In genomic region chr17:27892866-27893769, GRCh38 we compare ENCODE assay signal across 8 cellular contexts. TPM values are rescaled to one million over a fixed set of nuclear protein-coding genes. Genes with fewer than 3 reads are reported as not detected.
DNase-seq lines count a peak whose midpoint lies in the region; ATAC-seq and TF ChIP-seq lines count a peak whose summit lies in the region.

Gene LYRM9, minus strand, starts transcription at chr17:27893365. Its CDS starts 10,671 bp downstream, at chr17:27882694.

- peak within 1 kb of the TSS; percentile 78 to 79 for H3K9ac ChIP-seq in colonic mucosa (ENCODE audit: low read depth in 2 of 2, low read length in 2 of 2)

- no peaks in the 10 kb centered on the region for H3K9me3 ChIP-seq in colonic mucosa

- no peaks in the 10 kb centered on the region for H3K4me1 ChIP-seq in colonic mucosa

- TF ChIP-seq CTCF in colonic mucosa (IDR thresholded peaks at IDR 0.05), result peak; percentile 74

- H3K27me3 ChIP-seq in colonic mucosa, result no peaks in the 10 kb centered on the region

- peak within 1 kb of the TSS; percentile 75 for H3K4me3 ChIP-seq in colonic mucosa

- H3K36me3 ChIP-seq in colonic mucosa, result no peaks in the 10 kb centered on the region

- peak within 1 kb of the TSS; percentile 78 for H3K27ac ChIP-seq in colonic mucosa

- DNase-seq in Ammon's horn (ENCODE audit: low spot score) (peak; percentile 93), NCI-H460 (ENCODE audit: extremely low read depth, low read depth) (peak; percentile 87), colonic mucosa (peak; percentile 92), left colon (peak; percentile 84 to 95)
- DNase-seq in activated CD4-positive, alpha-beta T cell treated with anti-CD3 and anti-CD28 coated beads for 4 hours, result peak; percentile 89 to 91
- DNase-seq in stimulated activated CD4-positive, alpha-beta T cell treated with anti-CD3 and anti-CD28 coated beads, Interleukin-1b, Interleukin-23, amount 100 ng/mL, for 48 hours, result peak; percentile 89

- ATAC-seq in GM19025 (IDR thresholded peaks at IDR 0.05; ENCODE audit: low read depth, unreplicated experiment), result peak; percentile 93
- peak; percentile 91 for ATAC-seq in HG03342 (IDR thresholded peaks at IDR 0.05; ENCODE audit: unreplicated experiment)
- peak; percentile 99 for ATAC-seq in left colon

- intact Hi-C loops in colonic mucosa (cut with DNase I), result loop anchor here (5.0 to 10.0 kb wide), 2 partner anchors 322 to 359 kb away; no protein-coding TSS in a partner anchor
- intact Hi-C loops in left colon (cut with DNase I, micrococcal nuclease), result loop anchor here in 1 of 2 donors (10.0 kb wide), 1 partner anchor 162 kb away; no protein-coding TSS in a partner anchor

RNA-seq across cellular contexts. Expression of gene LYRM9, which starts in this region (rescaled TPM):
- total RNA-seq in NCI-H460 (2014; rRNA removed; shearing (Covaris generic)), result 2.0 and 4.4 TPM in 2 replicates
- polyA plus RNA-seq in NCI-H460 (2014; cell fraction: nucleus; rRNA removed), result 2.1 and 5.0 TPM in 2 replicates
- total RNA-seq in colonic mucosa, result 1 to 10 TPM; 2.7 to 2.9 TPM
- 1 to 10 TPM; 3.0 to 3.8 TPM for total RNA-seq in left colon

Comparison
In these comparisons a context has a peak if more than half of its experiments do, and no peak if none do; other contexts are left out.
1. Peak in every context shown above with its lines: DNase-seq, ATAC-seq, H3K4me3 ChIP-seq and H3K27ac ChIP-seq.